ENCODE assay signal across 13 cellular contexts in genomic region chr10:78510566-78511323, GRCh38.
A peak's percentile ranks its signal among the peaks of the same experiment; 100 is the strongest.
DNase-seq lines count a peak whose midpoint lies in the region; ATAC-seq, FAIRE-seq and TF ChIP-seq lines count a peak whose summit lies in the region.
"Had no signal": no experiment of that assay in that cellular context is flagged by ENCODE, and none has a peak within 500 bp of the region (broad histone marks: within the 10 kb centered on the region; RNA-seq: fewer than 3 reads in every experiment).

No MANE protein-coding gene starts in this region.

- H3K4me3 ChIP-seq in H1 (ENCODE audit: extremely low read depth in 1 of 4, insufficient read depth in 2 of 4, low read depth in 3 of 4, low read length in 4 of 4) = no peak overlapping the region

- no peak for FAIRE-seq in H1 (lab: Jason Lieb, UNC)
- FAIRE-seq: bronchial epithelial cell had no signal

- H3K14ac ChIP-seq in H1 (ENCODE audit: insufficient read length) = no peak overlapping the region

- H4K91ac ChIP-seq in H1 (replicated peaks; ENCODE audit: insufficient read length, low read length) = no peak overlapping the region

- H3K4ac ChIP-seq in H1 (replicated peaks; ENCODE audit: insufficient read length, low read depth, low read length) = no peak overlapping the region

- no peak overlapping the region for H2BK12ac ChIP-seq in H1 (ENCODE audit: low read depth, low read length)

- peaks cover 5% of the 10 kb centered on the region for H3K27me3 Mint-ChIP-seq in stimulated activated naive CD8-positive, alpha-beta T cell treated with anti-CD3 and anti-CD28 coated beads, Interleukin-15, amount 100 ng/mL, for 72 hours

- TF ChIP-seq POLR2A in H1 (IDR thresholded peaks at IDR 0.05; ENCODE audit: control extremely low read depth in 1 of 2, low read depth in 2 of 2, low read length in 2 of 2) = no peak

- H4K8ac ChIP-seq in H1 (ENCODE audit: extremely low read depth, insufficient read depth, low read length) = no peak overlapping the region

- POLR2A ChIA-PET in H1 (lab: Charles Lee; ENCODE audit: partially characterized antibody) = no interaction called here

- no peak overlapping the region for H2BK20ac ChIP-seq in H1 (ENCODE audit: low read length)

- H2BK5ac ChIP-seq in H1 (ENCODE audit: low read depth, low read length) = no peak overlapping the region

- no peak overlapping the region for H3K56ac ChIP-seq in H1 (replicated peaks; ENCODE audit: insufficient read length, low read depth, low read length)

- H3K18ac ChIP-seq in H1 (ENCODE audit: extremely low read depth, low read length) = no peak overlapping the region

- H3K9me3 ChIP-seq in H1 (ENCODE audit: insufficient read depth in 2 of 2, low read depth in 1 of 2, low read length in 1 of 2) = peaks cover 0 to under 1% of the 10 kb centered on the region in 2 experiments; a peak in 1 of 4 replicates

- no peaks in the 10 kb centered on the region for H3K9me3 Mint-ChIP-seq in stimulated activated naive CD8-positive, alpha-beta T cell treated with anti-CD3 and anti-CD28 coated beads, Interleukin-15, amount 100 ng/mL, for 72 hours

- peak overlapping the region; percentile 27 to 79 for H3K27ac Mint-ChIP-seq in stimulated activated naive CD8-positive, alpha-beta T cell treated with anti-CD3 and anti-CD28 coated beads, Interleukin-15, amount 100 ng/mL, for 72 hours

- no peaks in the 10 kb centered on the region for H3K36me3 ChIP-seq in H1 (ENCODE audit: control insufficient read depth in 2 of 4, insufficient read depth in 4 of 4, low read length in 3 of 4)

- no peak overlapping the region for H2AFZ ChIP-seq in H1 (ENCODE audit: low read length)

- no peaks in the 10 kb centered on the region for H3K4me1 ChIP-seq in H1 (replicated peaks in 1 of 4; ENCODE audit: control insufficient read depth in 3 of 4, insufficient read depth in 4 of 4, low read length in 3 of 4)
- H3K4me1 ChIP-seq in foreskin keratinocyte = no peaks in the 10 kb centered on the region

- no peaks in the 10 kb centered on the region for H3K27me3 ChIP-seq in H1 (replicated peaks in 1 of 4; ENCODE audit: control insufficient read depth in 3 of 4, extremely low read depth in 1 of 4, insufficient read depth in 3 of 4, low read length in 3 of 4)
- H3K27me3 ChIP-seq in foreskin keratinocyte = no peaks in the 10 kb centered on the region

- H3K79me1 ChIP-seq in H1 (ENCODE audit: low read depth, low read length) = no peaks in the 10 kb centered on the region

- CTCF ChIA-PET in H1 (lab: Charles Lee; ENCODE audit: partially characterized antibody) = interaction anchor here (1.2 kb wide), 2 partner anchors 25 to 147 kb away, joined by 3 read pairs; no protein-coding TSS in a partner anchor

- no peak overlapping the region for H4K5ac ChIP-seq in H1 (ENCODE audit: insufficient read length, low read depth, low read length)

- no peak overlapping the region for H2AK5ac ChIP-seq in H1 (ENCODE audit: low read depth, low read length)

- no peak overlapping the region for H3K27ac ChIP-seq in H1 (ENCODE audit: low read depth, low read length)
- no peak overlapping the region for H3K27ac ChIP-seq in foreskin keratinocyte
- H3K27ac ChIP-seq: epithelial cell of prostate, RWPE1, VCaP had no signal

- DNase-seq in stimulated activated naive CD8-positive, alpha-beta T cell treated with anti-CD3 and anti-CD28 coated beads, Interleukin-15, amount 100 ng/mL, for 72 hours = no peak
- no peak for DNase-seq in stimulated activated naive CD8-positive, alpha-beta T cell treated with anti-CD3 and anti-CD28 coated beads, Interleukin-15, Interleukin-2, amounts not matched to agents 100 U/mL and 50 U/mL, for 24 hours
- DNase-seq in H1 (ENCODE audit: low read depth in 1 of 2, low spot score in 2 of 2) (no peak), myocyte (ENCODE audit: low read depth) (peak; percentile 90), foreskin keratinocyte (no peak), NCI-H1930 (lab: John Stamatoyannopoulos, UW) (no peak)
- DNase-seq: HCEC 1CT had no signal

- no peaks in the 10 kb centered on the region for H3K23me2 ChIP-seq in H1 (ENCODE audit: low read depth, low read length)

- no peaks in the 10 kb centered on the region for H3K4me1 Mint-ChIP-seq in stimulated activated naive CD8-positive, alpha-beta T cell treated with anti-CD3 and anti-CD28 coated beads, Interleukin-15, amount 100 ng/mL, for 72 hours

- TF ChIP-seq CTCF in H1 (IDR thresholded peaks at IDR 0.05; ENCODE audit: control extremely low read depth in 1 of 3, insufficient read depth in 1 of 3, low read depth in 1 of 3, low read length in 3 of 3) = peak in 1 of 3 experiments; percentile 25; a peak in 1 of 4 replicates
- no peak for TF ChIP-seq CTCF in foreskin keratinocyte (conservative IDR thresholded peaks at IDR 0.05)

- 83% methylated on average over 12 of the region's 12 CpGs; no CpG with 5 or more reads in 1 of the 2 experiments for WGBS in H1 (ENCODE audit: extremely low coverage in 1 of 2, insufficient coverage in 1 of 2, insufficient read length in 1 of 2, insufficient replicate concordance in 2 of 2, low coverage in 1 of 2, low lambda C conversion rate in 2 of 2, missing lambda C conversion rate in 1 of 2), 2 experiments

- H3K4me3 Mint-ChIP-seq in stimulated activated naive CD8-positive, alpha-beta T cell treated with anti-CD3 and anti-CD28 coated beads, Interleukin-15, amount 100 ng/mL, for 72 hours = no peak overlapping the region

- H3K23ac ChIP-seq in H1 (ENCODE audit: insufficient read length) = no peak overlapping the region

- TF ChIP-seq RAD21 in H1 (IDR thresholded peaks at IDR 0.05 in 1 of 2, conservative IDR thresholded peaks at IDR 0.05 in 1 of 2; ENCODE audit: low read depth in 2 of 2, low read length in 2 of 2) = peak; percentile 15 to 20; a peak in 2 of 4 replicates

- no peaks in the 10 kb centered on the region for H4K20me1 ChIP-seq in H1 (replicated peaks in 1 of 2; ENCODE audit: control insufficient read depth in 1 of 2, insufficient read depth in 2 of 2, low read length in 2 of 2)

- no peak overlapping the region for H3K4me2 ChIP-seq in H1 (ENCODE audit: insufficient read depth in 1 of 2, low read depth in 2 of 2, low read length in 2 of 2)

- TF ChIP-seq EP300 in H1 (IDR thresholded peaks at IDR 0.05; ENCODE audit: borderline replicate concordance in 1 of 2, low read depth in 2 of 2, low read length in 2 of 2) = no peak

- no peaks in the 10 kb centered on the region for H3K79me2 ChIP-seq in H1 (ENCODE audit: control insufficient read depth in 1 of 2, insufficient read depth in 2 of 2, low read length in 2 of 2)

- H2BK15ac ChIP-seq in H1 (ENCODE audit: low read length) = no peak overlapping the region

- ATAC-seq in stimulated activated naive CD8-positive, alpha-beta T cell treated with anti-CD3 and anti-CD28 coated beads, Interleukin-15, amount 100 ng/mL, for 72 hours = no peak
- no peak for ATAC-seq in stimulated activated naive CD8-positive, alpha-beta T cell treated with anti-CD3 and anti-CD28 coated beads, Interleukin-15, Interleukin-2, amounts not matched to agents 100 U/mL and 50 U/mL, for 24 hours
- no peak for ATAC-seq in HG02973 (IDR thresholded peaks at IDR 0.05; ENCODE audit: unreplicated experiment)
- ATAC-seq in HG03442 (IDR thresholded peaks at IDR 0.05; ENCODE audit: unreplicated experiment) = no peak
- ATAC-seq in foreskin keratinocyte = no peak

- H2BK120ac ChIP-seq in H1 (replicated peaks; ENCODE audit: low read depth, low read length) = no peak overlapping the region

- no peak overlapping the region for H3K9ac ChIP-seq in H1 (replicated peaks in 1 of 4; ENCODE audit: extremely low read depth in 1 of 4, low read depth in 3 of 4, low read length in 3 of 4)

TF ChIP-seq in H1, 55 proteins besides CTCF, POLR2A, EP300 and RAD21:
- TF ChIP-seq EGR1 (IDR thresholded peaks at IDR 0.05; ENCODE audit: borderline replicate concordance, low read depth, low read length) = no peak
- TF ChIP-seq TEAD4 (IDR thresholded peaks at IDR 0.05; ENCODE audit: low read depth, low read length) = no peak
- no peak for TF ChIP-seq RXRA (IDR thresholded peaks at IDR 0.05; ENCODE audit: insufficient read depth, low read depth, low read length)
- no peak for TF ChIP-seq PHF8 (conservative IDR thresholded peaks at IDR 0.05; ENCODE audit: low read depth, low read length)
